ENCODE assay signal across 17 cellular contexts in the genomic region with DNA sequence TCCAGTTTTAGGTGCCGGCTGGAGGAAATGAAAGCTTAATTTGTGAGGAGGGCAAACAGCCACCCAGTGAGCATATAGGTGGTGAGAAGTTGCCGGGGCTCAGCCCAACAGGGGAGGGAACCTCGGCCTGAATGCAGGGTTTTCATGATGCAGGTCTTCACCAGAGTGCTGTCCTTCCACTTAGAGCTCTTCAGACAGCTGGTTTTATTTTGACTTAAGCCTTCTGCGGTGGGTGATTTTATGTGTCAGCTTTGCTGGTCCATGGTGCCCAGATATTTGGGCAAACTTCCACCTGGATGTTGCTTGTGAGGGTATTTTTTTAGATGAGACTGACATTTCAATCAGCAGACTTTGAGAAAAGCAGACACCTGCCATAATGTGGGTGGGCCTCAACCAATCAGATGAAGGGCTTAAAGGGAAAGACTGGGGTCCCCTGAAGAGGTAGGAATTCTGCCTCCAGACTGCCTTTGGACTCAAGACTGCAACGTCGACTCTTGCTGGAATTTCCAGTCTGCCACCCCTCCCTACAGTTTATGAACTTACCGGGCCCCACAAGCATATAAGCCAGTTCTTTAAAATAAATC.
DNase-seq lines count a peak whose midpoint lies in the region; ATAC-seq, FAIRE-seq and TF ChIP-seq lines count a peak whose summit lies in the region.
"Had no signal": no experiment of that assay in that cellular context is flagged by ENCODE, and none has a peak within 500 bp of the region (broad histone marks: within the 10 kb centered on the region; RNA-seq: fewer than 3 reads in every experiment).

No MANE protein-coding gene starts in this region.

- H2AFZ ChIP-seq in K562 (ENCODE audit: low read depth, low read length), result no peak overlapping the region
- H2AFZ ChIP-seq: GM23248 had no signal

- H3K9me3 Mint-ChIP-seq in activated naive CD8-positive, alpha-beta T cell treated with anti-CD3 and anti-CD28 coated beads, Interleukin-2, amount 10 ng/mL, durations not matched to agents 7 days and 5 days, result no peaks in the 10 kb centered on the region
- H3K9me3 Mint-ChIP-seq in activated naive CD8-positive, alpha-beta T cell treated with anti-CD3 and anti-CD28 coated beads for 36 hours, result no peaks in the 10 kb centered on the region
- no peaks in the 10 kb centered on the region for H3K9me3 Mint-ChIP-seq in progenitor cell of endocrine pancreas (ENCODE audit: low read depth)
- H3K9me3 Mint-ChIP-seq: CD8-positive, alpha-beta memory T cell had no signal

- no peaks in the 10 kb centered on the region for H4K20me1 ChIP-seq in K562 (replicated peaks; ENCODE audit: control insufficient read depth, insufficient read depth, low read length)
- H4K20me1 ChIP-seq: BLaER1 had no signal

- in situ Hi-C loops in K562 (cut with MboI), result no loop called here

- H3K27me3 ChIP-seq in K562 (ENCODE audit: control insufficient read depth in 2 of 2, insufficient read depth in 2 of 2, low read length in 2 of 2) (peaks cover 4 to 48% of the 10 kb centered on the region in 2 experiments; a peak in 4 of 5 replicates), vagina (no peaks in the 10 kb centered on the region)
- H3K27me3 ChIP-seq: BLaER1 had no signal

- peak overlapping the region; percentile 14 for H3K27ac Mint-ChIP-seq in activated naive CD8-positive, alpha-beta T cell treated with anti-CD3 and anti-CD28 coated beads, Interleukin-2, amount 10 ng/mL, durations not matched to agents 7 days and 5 days
- H3K27ac Mint-ChIP-seq in activated naive CD8-positive, alpha-beta T cell treated with anti-CD3 and anti-CD28 coated beads for 36 hours, result no peak overlapping the region
- peak overlapping the region; percentile 66 for H3K27ac Mint-ChIP-seq in progenitor cell of endocrine pancreas

- H3K36me3 Mint-ChIP-seq in activated naive CD8-positive, alpha-beta T cell treated with anti-CD3 and anti-CD28 coated beads, Interleukin-2, amount 10 ng/mL, durations not matched to agents 7 days and 5 days, result peaks cover 17% of the 10 kb centered on the region
- H3K36me3 Mint-ChIP-seq in activated naive CD8-positive, alpha-beta T cell treated with anti-CD3 and anti-CD28 coated beads for 36 hours, result peaks cover 3% of the 10 kb centered on the region
- H3K36me3 Mint-ChIP-seq in progenitor cell of endocrine pancreas (ENCODE audit: insufficient read depth), result no peaks in the 10 kb centered on the region
- H3K36me3 Mint-ChIP-seq: CD8-positive, alpha-beta memory T cell had no signal

- H3K36me3 ChIP-seq in K562 (ENCODE audit: control insufficient read depth, insufficient read depth, low read length) (no peaks in the 10 kb centered on the region), vagina (no peaks in the 10 kb centered on the region)
- H3K36me3 ChIP-seq: BLaER1 had no signal

- H3K9me3 ChIP-seq in K562 (replicated peaks; ENCODE audit: control insufficient read depth, insufficient read depth, low read depth, low read length) (no peaks in the 10 kb centered on the region), vagina (no peaks in the 10 kb centered on the region)
- H3K9me3 ChIP-seq: BLaER1, Caco-2 had no signal

- no peak overlapping the region for H3K4me3 Mint-ChIP-seq in activated naive CD8-positive, alpha-beta T cell treated with anti-CD3 and anti-CD28 coated beads, Interleukin-2, amount 10 ng/mL, durations not matched to agents 7 days and 5 days
- no peak overlapping the region for H3K4me3 Mint-ChIP-seq in activated naive CD8-positive, alpha-beta T cell treated with anti-CD3 and anti-CD28 coated beads for 36 hours
- H3K4me3 Mint-ChIP-seq in progenitor cell of endocrine pancreas (ENCODE audit: low read depth), result no peak overlapping the region
- H3K4me3 Mint-ChIP-seq: CD8-positive, alpha-beta memory T cell had no signal

- no peak for DNase-seq in activated naive CD8-positive, alpha-beta T cell treated with anti-CD3 and anti-CD28 coated beads, Interleukin-2, amount 10 ng/mL, durations not matched to agents 7 days and 5 days
- no peak for DNase-seq in activated naive CD8-positive, alpha-beta T cell treated with anti-CD3 and anti-CD28 coated beads for 36 hours
- DNase-seq in K562 (ENCODE audit: extremely low read depth in 1 of 4, low spot score in 3 of 4), result no peak
- no peak for DNase-seq in progenitor cell of endocrine pancreas (ENCODE audit: low spot score, unreplicated experiment)
- peak; percentile 40 to 64 for DNase-seq in vagina (ENCODE audit: extremely low spot score in 2 of 2)
- DNase-seq in GF-D8 (lab: John Stamatoyannopoulos, UW), result no peak
- no peak for DNase-seq in NCI-H2029 (lab: John Stamatoyannopoulos, UW)
- DNase-seq: 8988T; AML-193; Caco-2; CD8-positive, alpha-beta memory T cell; GM23248; H7 had no signal

- H3K4me3 ChIP-seq in K562 (no peak overlapping the region), vagina (no peak overlapping the region)
- H3K4me3 ChIP-seq: BLaER1, GM23248 had no signal

- H3K27ac ChIP-seq in K562 (ENCODE audit: extremely low read depth, low read depth, low read length), result no peak overlapping the region
- H3K27ac ChIP-seq in vagina, result no peak overlapping the region
- H3K27ac ChIP-seq: BLaER1, GM23248 had no signal

- TF ChIP-seq EP300 in K562 (IDR thresholded peaks at IDR 0.05; ENCODE audit: low read length), result no peak

- intact Hi-C loops in K562 (cut with micrococcal nuclease) (no loop called here), vagina (cut with DNase I) (no loop called here)

- H3K4me2 ChIP-seq in K562 (ENCODE audit: insufficient read depth, low read length), result no peak overlapping the region
- H3K4me2 ChIP-seq: BLaER1 had no signal

- TF ChIP-seq CTCF in K562 (IDR thresholded peaks at IDR 0.05 in 2 of 3, conservative IDR thresholded peaks at IDR 0.05 in 1 of 3; ENCODE audit: insufficient read depth in 2 of 3, low read depth in 1 of 3, low read length in 3 of 3) (no peak), progenitor cell of endocrine pancreas (IDR thresholded peaks at IDR 0.05; ENCODE audit: unreplicated experiment) (no peak), vagina (IDR thresholded peaks at IDR 0.05) (no peak)

- TF ChIP-seq RAD21 in K562 (CRISPR knock-in tag; conservative IDR thresholded peaks at IDR 0.05 in 1 of 2, IDR thresholded peaks at IDR 0.05 in 1 of 2), result no peak

- BruUV-seq in K562 (replicated peaks; lab: Mats Ljungman, UMichigan), result no TSS peak

- no peaks in the 10 kb centered on the region for H3K79me2 ChIP-seq in K562 (ENCODE audit: control insufficient read depth, insufficient read depth, low read length)

- CTCF ChIA-PET in K562 (lab: Yijun Ruan, JAX; ENCODE audit: low intra/inter-chr PET ratio), result no interaction called here

- POLR2A ChIA-PET in activated naive CD8-positive, alpha-beta T cell treated with anti-CD3 and anti-CD28 coated beads, Interleukin-2, amount 10 ng/mL, durations not matched to agents 7 days and 5 days (lab: Charles Lee), result interaction anchor here (0.7 kb wide), 1 partner anchor 70 kb away, joined by 3 read pairs; no protein-coding TSS in a partner anchor
- POLR2A ChIA-PET in K562 (lab: Yijun Ruan, JAX), result interaction anchor here (0.8 to 0.9 kb wide), 2 partner anchors 16 to 64 kb away, joined by 3 read pairs; no protein-coding TSS in a partner anchor

- 3% methylated on average over 7 of the region's 7 CpGs for WGBS in K562 (ENCODE audit: insufficient coverage, low coverage, missing lambda C conversion rate)

- H3K4me1 Mint-ChIP-seq in activated naive CD8-positive, alpha-beta T cell treated with anti-CD3 and anti-CD28 coated beads, Interleukin-2, amount 10 ng/mL, durations not matched to agents 7 days and 5 days, result peaks cover 76% of the 10 kb centered on the region
- H3K4me1 Mint-ChIP-seq in activated naive CD8-positive, alpha-beta T cell treated with anti-CD3 and anti-CD28 coated beads for 36 hours, result peaks cover 39% of the 10 kb centered on the region
- H3K4me1 Mint-ChIP-seq in progenitor cell of endocrine pancreas (ENCODE audit: low read depth), result peaks cover 35% of the 10 kb centered on the region

- TF ChIP-seq POLR2A in K562 (conservative IDR thresholded peaks at IDR 0.05), result no peak
- TF ChIP-seq POLR2A in vagina (IDR thresholded peaks at IDR 0.05), result no peak

- H3K4me1 ChIP-seq in K562 (replicated peaks in 1 of 2; ENCODE audit: control insufficient read depth in 2 of 2, insufficient read depth in 2 of 2, low read length in 2 of 2) (no peaks in the 10 kb centered on the region), vagina (peaks cover 31% of the 10 kb centered on the region)

- H3K9me1 ChIP-seq in K562 (ENCODE audit: control insufficient read depth, insufficient read depth, low read length), result no peaks in the 10 kb centered on the region

- no peak for FAIRE-seq in K562 (lab: Jason Lieb, UNC)
- FAIRE-seq: HepG2, HTR-8/SVneo had no signal

- no peak for ATAC-seq in activated naive CD8-positive, alpha-beta T cell treated with anti-CD3 and anti-CD28 coated beads, Interleukin-2, amount 10 ng/mL, durations not matched to agents 7 days and 5 days (ENCODE audit: low read depth)
- no peak for ATAC-seq in K562
- ATAC-seq in HG02763 (IDR thresholded peaks at IDR 0.05; ENCODE audit: unreplicated experiment), result no peak
- ATAC-seq: HepG2 had no signal

- H3K9ac ChIP-seq in K562 (ENCODE audit: insufficient read depth in 1 of 2, low read depth in 2 of 2, low read length in 2 of 2), result no peak overlapping the region
- H3K9ac ChIP-seq: BLaER1, GM23248 had no signal

- H3K27me3 Mint-ChIP-seq in activated naive CD8-positive, alpha-beta T cell treated with anti-CD3 and anti-CD28 coated beads, Interleukin-2, amount 10 ng/mL, durations not matched to agents 7 days and 5 days, result no peaks in the 10 kb centered on the region
- H3K27me3 Mint-ChIP-seq in activated naive CD8-positive, alpha-beta T cell treated with anti-CD3 and anti-CD28 coated beads for 36 hours, result no peaks in the 10 kb centered on the region
- no peaks in the 10 kb centered on the region for H3K27me3 Mint-ChIP-seq in progenitor cell of endocrine pancreas
- H3K27me3 Mint-ChIP-seq: CD8-positive, alpha-beta memory T cell had no signal

TF ChIP-seq in K562, 482 proteins besides CTCF, POLR2A, EP300 and RAD21:
- peak; percentile 84 for TF ChIP-seq ZNF134 (CRISPR knock-in tag; conservative IDR thresholded peaks at IDR 0.05)
- TF ChIP-seq SREBF1 (IDR thresholded peaks at IDR 0.05; ENCODE audit: borderline replicate concordance, low read depth, low read length), result no peak

Comparison
In these comparisons a context has a peak if more than half of its experiments do, and no peak if none do; other contexts are left out.
1. DNase-seq: peak in vagina (2 of 2); none in activated naive CD8-positive, alpha-beta T cell treated with anti-CD3 and anti-CD28 coated beads, Interleukin-2, amount 10 ng/mL, durations not matched to agents 7 days and 5 days (single experiment), activated naive CD8-positive, alpha-beta T cell treated with anti-CD3 and anti-CD28 coated beads for 36 hours (single experiment), K562 (0 of 4), progenitor cell of endocrine pancreas (single experiment), GF-D8 (single experiment) and NCI-H2029 (single experiment).